9 cellular contexts compared by ENCODE assay signal in genomic region chr1:206658264-206658980, GRCh38. TPM values are rescaled to one million over a fixed set of nuclear protein-coding genes. Genes with fewer than 3 reads are reported as not detected.
DNase-seq lines count a peak whose midpoint lies in the region; ATAC-seq and TF ChIP-seq lines count a peak whose summit lies in the region.
"Had no signal": no experiment of that assay in that cellular context is flagged by ENCODE, and none has a peak within 500 bp of the region (broad histone marks: within the 10 kb centered on the region; RNA-seq: fewer than 3 reads in every experiment).

No MANE protein-coding gene starts in this region.

- no peak overlapping the region for H3K9ac ChIP-seq in HUES64 (ENCODE audit: low read depth, low read length)

- TF ChIP-seq CTCF in activated B cell treated with CpG ODN at 0.5 μM for 24 hours (IDR thresholded peaks at IDR 0.05) (no peak), natural killer cell (IDR thresholded peaks at IDR 0.05) (peak; percentile 94)

- H3K4me3 Mint-ChIP-seq in activated B cell treated with CpG ODN at 0.5 μM for 24 hours, result peak overlapping the region; percentile 58
- no peak overlapping the region for H3K4me3 Mint-ChIP-seq in effector memory CD8-positive, alpha-beta T cell
- H3K4me3 Mint-ChIP-seq in natural killer cell, result no peak overlapping the region

- H3K4me1 Mint-ChIP-seq in activated B cell treated with CpG ODN at 0.5 μM for 24 hours (peaks cover 15% of the 10 kb centered on the region), natural killer cell (peaks cover 7 to 9% of the 10 kb centered on the region in 2 donors)
- peaks cover 4 to 9% of the 10 kb centered on the region in 2 donors for H3K4me1 Mint-ChIP-seq in effector memory CD8-positive, alpha-beta T cell (ENCODE audit: low read depth in 2 of 2)

- WGBS in HUES64, result 13% methylated on average over 20 of the region's 22 CpGs

- H3K27me3 ChIP-seq in HUES64 (ENCODE audit: insufficient read depth, low read length), result peaks cover 38% of the 10 kb centered on the region

- intact Hi-C loops in activated B cell treated with CpG ODN at 0.5 μM for 24 hours (cut with micrococcal nuclease) (loop anchor here (1.0 to 2.0 kb wide), 4 partner anchors 68 to 324 kb away; no protein-coding TSS in a partner anchor), natural killer cell (cut with micrococcal nuclease) (loop anchor here (1.0 kb wide), 1 partner anchor 150 kb away; no protein-coding TSS in a partner anchor)

- H3K27me3 Mint-ChIP-seq in activated B cell treated with CpG ODN at 0.5 μM for 24 hours (peaks cover 4% of the 10 kb centered on the region), natural killer cell (ENCODE audit: low read depth in 2 of 2) (peaks cover 25 to 37% of the 10 kb centered on the region in 2 donors)
- H3K27me3 Mint-ChIP-seq in effector memory CD8-positive, alpha-beta T cell, result peaks cover 32 to 69% of the 10 kb centered on the region in 2 donors

- DNase-seq in EL (peak; percentile 29), activated B cell treated with CpG ODN at 0.5 μM for 24 hours (peak; percentile 52), natural killer cell (peak; percentile 57), NCI-H2029 treated with DMSO at 0.1 percent for 48 hours (lab: John Stamatoyannopoulos, UW) (no peak), NCI-H2196 (lab: John Stamatoyannopoulos, UW; ENCODE audit: unreplicated experiment) (no peak)
- DNase-seq in effector memory CD8-positive, alpha-beta T cell, result peak; percentile 53 to 60 (median 55)

- H3K36me3 ChIP-seq in HUES64 (ENCODE audit: insufficient read depth, low read length), result no peaks in the 10 kb centered on the region

- H3K9me3 ChIP-seq in HUES64 (ENCODE audit: insufficient read depth, low read depth, low read length), result no peaks in the 10 kb centered on the region

- ATAC-seq in activated B cell treated with CpG ODN at 0.5 μM for 24 hours (ENCODE audit: low read depth) (peak; percentile 85), natural killer cell (peak; percentile 86 to 88 (median 88)), HG02798 (IDR thresholded peaks at IDR 0.05; ENCODE audit: poor library complexity, unreplicated experiment) (no peak)
- peak; percentile 83 for ATAC-seq in effector memory CD8-positive, alpha-beta T cell (replicated peaks)

- CTCF ChIA-PET in activated B cell treated with CpG ODN at 0.5 μM for 24 hours (lab: Charles Lee), result interaction anchor here (0.7 to 3.2 kb wide), 21 partner anchors 9 to 324 kb away, joined by 3 to 19 read pairs (median 4); partner anchors contain the start of genes DYRK3 and IKBKE

- H3K27ac Mint-ChIP-seq in activated B cell treated with CpG ODN at 0.5 μM for 24 hours (no peak overlapping the region), natural killer cell (no peak overlapping the region)
- H3K27ac Mint-ChIP-seq in effector memory CD8-positive, alpha-beta T cell, result no peak overlapping the region

- H3K4me3 ChIP-seq in HUES64 (ENCODE audit: low read length), result peak overlapping the region; percentile 40
- H3K4me3 ChIP-seq: SK-N-MC had no signal

- no peak overlapping the region for H3K27ac ChIP-seq in HUES64 (ENCODE audit: low read depth, low read length)
- H3K27ac ChIP-seq: SK-N-MC had no signal

- H3K9me3 Mint-ChIP-seq in activated B cell treated with CpG ODN at 0.5 μM for 24 hours (no peaks in the 10 kb centered on the region), natural killer cell (no peaks in the 10 kb centered on the region)
- H3K9me3 Mint-ChIP-seq in effector memory CD8-positive, alpha-beta T cell, result no peaks in the 10 kb centered on the region

- H3K36me3 Mint-ChIP-seq in activated B cell treated with CpG ODN at 0.5 μM for 24 hours (ENCODE audit: low read depth), result no peaks in the 10 kb centered on the region
- H3K36me3 Mint-ChIP-seq in effector memory CD8-positive, alpha-beta T cell (ENCODE audit: insufficient read depth), result no peaks in the 10 kb centered on the region
- H3K36me3 Mint-ChIP-seq in natural killer cell, result no peaks in the 10 kb centered on the region

- H3K4me1 ChIP-seq in HUES64 (ENCODE audit: insufficient read depth, low read length), result peaks cover 9% of the 10 kb centered on the region; the same call in 1 of the 2 replicates

- POLR2A ChIA-PET in activated B cell treated with CpG ODN at 0.5 μM for 24 hours (lab: Charles Lee), result interaction anchor here (0.9 kb wide), 1 partner anchor 251 kb away, joined by 3 read pairs; no protein-coding TSS in a partner anchor

RNA-seq across cellular contexts. Expression of gene DYRK3, which starts 23.1 kb away (rescaled TPM):
- polyA plus RNA-seq in HUES64 (2013, experiment 1 of 2), result 9.2 TPM
- 8.6 TPM for polyA plus RNA-seq in HUES64 (2013, experiment 2 of 2)
- total RNA-seq in activated B cell treated with CpG ODN at 0.5 μM for 24 hours (0.33 and 0.37 TPM in 2 replicates), natural killer cell (under 1 TPM; 0.16 to 0.66 (median 0.43) TPM)

RNA-seq across cellular contexts. Expression of gene MAPKAPK2, which starts 26.3 kb away (rescaled TPM):
- polyA plus RNA-seq in HUES64 (2013, experiment 1 of 2), result 38.0 TPM
- 44.5 TPM for polyA plus RNA-seq in HUES64 (2013, experiment 2 of 2)
- total RNA-seq in activated B cell treated with CpG ODN at 0.5 μM for 24 hours (71.2 and 72.1 TPM in 2 replicates), natural killer cell (100 to 1,000 TPM; 137 to 197 (median 178) TPM)

RNA-seq across cellular contexts. Expression of gene EIF2D, which starts 46.2 kb away (rescaled TPM):
- polyA plus RNA-seq in HUES64 (2013, experiment 1 of 2), result 23.0 TPM
- 26.9 TPM for polyA plus RNA-seq in HUES64 (2013, experiment 2 of 2)
- total RNA-seq in activated B cell treated with CpG ODN at 0.5 μM for 24 hours, result 61.2 and 65.4 TPM in 2 replicates
- 10 to 100 TPM; 31.8 to 34.6 (median 32.7) TPM for total RNA-seq in natural killer cell

Comparison
In these comparisons a context has a peak if more than half of its experiments do, and no peak if none do; other contexts are left out.
1. DNase-seq: peak in EL (single experiment), activated B cell treated with CpG ODN at 0.5 μM for 24 hours (single experiment), effector memory CD8-positive, alpha-beta T cell (3 of 3) and natural killer cell (single experiment); none in NCI-H2029 treated with DMSO at 0.1 percent for 48 hours (single experiment) and NCI-H2196 (single experiment).